In the genomic region with DNA sequence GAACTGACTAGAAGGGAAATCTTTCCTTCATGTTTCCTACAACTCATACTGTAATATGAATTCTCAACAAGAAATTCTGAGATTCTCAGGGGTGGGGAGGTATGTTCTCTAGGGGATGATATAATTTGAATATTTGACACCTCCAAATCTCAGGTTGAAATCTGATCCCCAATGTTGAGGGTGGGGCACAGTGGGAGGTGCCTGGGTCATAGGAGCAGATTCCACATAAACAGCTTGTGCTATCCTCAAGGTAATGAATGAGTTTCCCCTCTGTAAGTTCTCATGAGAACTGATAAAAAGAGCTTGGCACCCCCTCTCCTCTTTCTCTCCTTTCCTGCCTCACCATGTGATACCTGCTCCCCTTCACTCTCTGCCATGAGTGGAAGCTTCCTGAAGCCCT, we compare ENCODE assay signal across 22 cellular contexts.
"Had no signal": no experiment of that assay in that cellular context is flagged by ENCODE, and none has a peak within 500 bp of the region (broad histone marks: within the 10 kb centered on the region; RNA-seq: fewer than 3 reads in every experiment).

No MANE protein-coding gene starts in this region.

- H3K27me3 ChIP-seq: foreskin keratinocyte, pancreas, tibial artery had no signal

- H3K4me1 ChIP-seq: pancreas, psoas muscle had no signal

- FAIRE-seq: urothelium cell line had no signal

- H3K9me3 Mint-ChIP-seq: activated CD4-positive, alpha-beta memory T cell treated with anti-CD3 and anti-CD28 coated beads for 36 hours; dendritic cell treated with granulocyte-macrophage colony-stimulating factor and Interleukin-4, amounts not matched to agents 40 ng/mL and 50 ng/mL, for 4 days; natural killer cell treated with Interleukin-12 subunit alpha and Interleukin-12 subunit beta and Interleukin-15 and Interleukin-18, amount 100 ng/mL, for 72 hours; stimulated activated naive CD8-positive, alpha-beta T cell treated with anti-CD3 and anti-CD28 coated beads, Interleukin-15, amount 100 ng/mL, for 72 hours had no signal

- H3K36me3 Mint-ChIP-seq: natural killer cell treated with Interleukin-12 subunit alpha and Interleukin-12 subunit beta and Interleukin-15 and Interleukin-18, amount 100 ng/mL, for 72 hours had no signal

- DNase-seq: activated CD4-positive, alpha-beta memory T cell treated with anti-CD3 and anti-CD28 coated beads for 36 hours; activated CD4-positive, alpha-beta T cell treated with anti-CD3 and anti-CD28 coated beads for 48 hours; activated gamma-delta T cell; activated naive CD4-positive, alpha-beta T cell treated with anti-CD3 and anti-CD28 coated beads, Interleukin-2, amount 50 U/mL, for 16 hours; aorta; effector CD4-positive, alpha-beta T cell; erythroblast; foreskin keratinocyte; midbrain; pancreas; psoas muscle; right cardiac atrium; stimulated activated CD4-positive, alpha-beta T cell treated with anti-CD3 and anti-CD28 coated beads, Interleukin-12 subunit alpha, Interleukin-12 subunit beta, amount 100 ng/mL, for 4 hours; stimulated activated CD4-positive, alpha-beta T cell treated with anti-CD3 and anti-CD28 coated beads, Interleukin-4, amount 100 ng/mL, for 4 hours; stimulated activated naive CD8-positive, alpha-beta T cell treated with anti-CD3 and anti-CD28 coated beads, Interleukin-15, amount 100 ng/mL, for 72 hours; T-helper 17 cell; tibial artery had no signal

- H3K27ac ChIP-seq: foreskin keratinocyte, pancreas, psoas muscle, tibial artery had no signal

- H3K36me3 ChIP-seq: pancreas, tibial artery had no signal

- ATAC-seq: foreskin keratinocyte; left lobe of liver; natural killer cell treated with Interleukin-12 subunit alpha and Interleukin-12 subunit beta and Interleukin-15 and Interleukin-18, amount 100 ng/mL, for 72 hours; pancreas; psoas muscle; right cardiac atrium; stimulated activated naive CD8-positive, alpha-beta T cell treated with anti-CD3 and anti-CD28 coated beads, Interleukin-15, amount 100 ng/mL, for 72 hours; T-helper 17 cell had no signal

- H3K4me3 ChIP-seq: pancreas, psoas muscle, tibial artery had no signal

- H3K27ac Mint-ChIP-seq: activated CD4-positive, alpha-beta memory T cell treated with anti-CD3 and anti-CD28 coated beads for 36 hours; brain; dendritic cell treated with granulocyte-macrophage colony-stimulating factor and Interleukin-4, amounts not matched to agents 40 ng/mL and 50 ng/mL, for 4 days; stimulated activated naive CD8-positive, alpha-beta T cell treated with anti-CD3 and anti-CD28 coated beads, Interleukin-15, amount 100 ng/mL, for 72 hours; T-helper 17 cell had no signal

- H3K27me3 Mint-ChIP-seq: activated CD4-positive, alpha-beta memory T cell treated with anti-CD3 and anti-CD28 coated beads for 36 hours; brain; dendritic cell treated with granulocyte-macrophage colony-stimulating factor and Interleukin-4, amounts not matched to agents 40 ng/mL and 50 ng/mL, for 4 days; natural killer cell treated with Interleukin-12 subunit alpha and Interleukin-12 subunit beta and Interleukin-15 and Interleukin-18, amount 100 ng/mL, for 72 hours; stimulated activated naive CD8-positive, alpha-beta T cell treated with anti-CD3 and anti-CD28 coated beads, Interleukin-15, amount 100 ng/mL, for 72 hours; T-helper 17 cell had no signal

- H3K9me3 ChIP-seq: pancreas, psoas muscle, tibial artery had no signal

- H3K4me3 Mint-ChIP-seq: activated CD4-positive, alpha-beta memory T cell treated with anti-CD3 and anti-CD28 coated beads for 36 hours; brain; dendritic cell treated with granulocyte-macrophage colony-stimulating factor and Interleukin-4, amounts not matched to agents 40 ng/mL and 50 ng/mL, for 4 days; natural killer cell treated with Interleukin-12 subunit alpha and Interleukin-12 subunit beta and Interleukin-15 and Interleukin-18, amount 100 ng/mL, for 72 hours; stimulated activated naive CD8-positive, alpha-beta T cell treated with anti-CD3 and anti-CD28 coated beads, Interleukin-15, amount 100 ng/mL, for 72 hours; T-helper 17 cell had no signal
